In genomic region chr19:18917593-18917992, GRCh38 we compare ENCODE assay signal across 9 cellular contexts. TPM values are rescaled to one million over a fixed set of nuclear protein-coding genes. Genes with fewer than 3 reads are reported as not detected.
DNase-seq lines count a peak whose midpoint lies in the region; ATAC-seq, FAIRE-seq and TF ChIP-seq lines count a peak whose summit lies in the region.
"Not testable (repeated sequence)": the region's sequence is repeated elsewhere in the genome, so short reads cannot be mapped to it uniquely, and the experiment has no call there.
"Had no signal": no experiment of that assay in that cellular context is flagged by ENCODE, and none has a peak within 500 bp of the region (broad histone marks: within the 10 kb centered on the region; RNA-seq: fewer than 3 reads in every experiment).

No MANE protein-coding gene starts in this region.

- H4K20me1 ChIP-seq in SK-N-SH (ENCODE audit: insufficient read depth) = peaks cover 54% of the 10 kb centered on the region
- not testable (repeated sequence) for H4K20me1 ChIP-seq in GM12878 (ENCODE audit: control insufficient read depth, insufficient read depth)

- not testable (repeated sequence) for H3K4me3 ChIP-seq in CD4-positive, CD25-positive, alpha-beta regulatory T cell (ENCODE audit: low read depth, low read length)
- H3K4me3 ChIP-seq in HL-60 (replicated peaks; ENCODE audit: insufficient read depth, low read length) (peak overlapping the region; percentile 56), SK-N-SH (ENCODE audit: low read depth in 2 of 2, low read length in 1 of 2) (peak overlapping the region in 1 of 2 experiments; percentile 79; a peak in 1 of 4 replicates), GM12878 (peak overlapping the region; percentile 53; the same call in 1 of the 2 replicates), foreskin fibroblast (ENCODE audit: low read depth in 1 of 2, low read length in 2 of 2) (peak overlapping the region; percentile 79 to 89), suprapubic skin (peak overlapping the region; percentile 96)

- DNase-seq in CD4-positive, CD25-positive, alpha-beta regulatory T cell; HL-60 (ENCODE audit: low read depth in 1 of 2, low spot score in 1 of 2); SK-N-SH; activated T-cell treated with anti-CD3 and anti-CD28 coated beads, Interleukin-2, amount 50 U/mL, for 24 hours; GM12878 (ENCODE audit: low read depth, low spot score); foreskin fibroblast; suprapubic skin (ENCODE audit: low spot score in 2 of 2): not testable (repeated sequence)

- H3K4me3 Mint-ChIP-seq in CD4-positive, CD25-positive, alpha-beta regulatory T cell = peak overlapping the region; percentile 51 to 90 (median 76)
- peak overlapping the region; percentile 94 for H3K4me3 Mint-ChIP-seq in activated T-cell treated with anti-CD3 and anti-CD28 coated beads, Interleukin-2, amount 50 U/mL, for 24 hours
- peak overlapping the region; percentile 79 to 85 (median 83) for H3K4me3 Mint-ChIP-seq in nephron

- peaks cover 0 to 66% (median 16%) of the 10 kb centered on the region in 4 donors for H3K4me1 Mint-ChIP-seq in CD4-positive, CD25-positive, alpha-beta regulatory T cell
- H3K4me1 Mint-ChIP-seq in activated T-cell treated with anti-CD3 and anti-CD28 coated beads, Interleukin-2, amount 50 U/mL, for 24 hours (ENCODE audit: low read depth) = peaks cover 50% of the 10 kb centered on the region
- H3K4me1 Mint-ChIP-seq in nephron = peaks cover 12% of the 10 kb centered on the region

- not testable (repeated sequence) for H3K9me2 ChIP-seq in SK-N-SH

- not testable (repeated sequence) for TF ChIP-seq CTCF in HL-60 (IDR thresholded peaks at IDR 0.05; ENCODE audit: insufficient read depth, low read length); SK-N-SH (IDR thresholded peaks at IDR 0.05); GM12878 (IDR thresholded peaks at IDR 0.05 in 2 of 3, conservative IDR thresholded peaks at IDR 0.05 in 1 of 3; ENCODE audit: control insufficient read depth in 2 of 3, extremely low read depth in 1 of 3, insufficient read depth in 1 of 3, low read depth in 3 of 3, low read length in 3 of 3); foreskin fibroblast (IDR thresholded peaks at IDR 0.05; ENCODE audit: low read depth, low read length); nephron (IDR thresholded peaks at IDR 0.05; ENCODE audit: unreplicated experiment in 3 of 3); suprapubic skin (IDR thresholded peaks at IDR 0.05)

- not testable (repeated sequence) for H3K27me3 ChIP-seq in CD4-positive, CD25-positive, alpha-beta regulatory T cell (ENCODE audit: control insufficient read depth, insufficient read depth, low read length); HL-60 (ENCODE audit: insufficient read depth, poor library complexity, severe bottlenecking); SK-N-SH (ENCODE audit: insufficient read depth); GM12878 (replicated peaks in 1 of 2; ENCODE audit: control insufficient read depth in 2 of 2, insufficient read depth in 2 of 2, low read length in 1 of 2); suprapubic skin

- not testable (repeated sequence) for H3K27ac ChIP-seq in CD4-positive, CD25-positive, alpha-beta regulatory T cell (ENCODE audit: insufficient read depth, low read length, poor library complexity, severe bottlenecking); GM12878 (ENCODE audit: control insufficient read depth, insufficient read depth); suprapubic skin
- peak overlapping the region; percentile 14; the same call in 1 of the 2 replicates for H3K27ac ChIP-seq in HL-60 (replicated peaks)
- peak overlapping the region in 1 of 2 experiments; percentile 92; a peak in 1 of 4 replicates for H3K27ac ChIP-seq in SK-N-SH (ENCODE audit: low read depth in 2 of 2, low read length in 1 of 2)

- POLR2A ChIA-PET in SK-N-SH (lab: Yijun Ruan, JAX) = interaction anchor here (2.7 kb wide), 1 partner anchor 328 kb away, joined by 9 read pairs; the partner anchor contains the start of gene REX1BD
- POLR2A ChIA-PET in GM12878 (lab: Charles Lee) = not testable (repeated sequence)

- intact Hi-C loops in GM12878 (cut with micrococcal nuclease; ENCODE audit: unreplicated experiment) = not testable (repeated sequence)

- not testable (repeated sequence) for TF ChIP-seq POLR2A in GM12878 (IDR thresholded peaks at IDR 0.05; ENCODE audit: low read depth, low read length); suprapubic skin (IDR thresholded peaks at IDR 0.05)

- H3K4me1 ChIP-seq in CD4-positive, CD25-positive, alpha-beta regulatory T cell (ENCODE audit: control insufficient read depth, insufficient read depth, low read length, poor library complexity, severe bottlenecking) = peaks cover 34% of the 10 kb centered on the region
- H3K4me1 ChIP-seq in SK-N-SH (ENCODE audit: control insufficient read depth in 1 of 2, insufficient read depth in 2 of 2, low read depth in 1 of 2, low read length in 1 of 2) (peaks cover 5 to 12% of the 10 kb centered on the region in 2 experiments; a peak in 2 of 4 replicates), suprapubic skin (peaks cover 32% of the 10 kb centered on the region)
- H3K4me1 ChIP-seq in GM12878 (ENCODE audit: control insufficient read depth, insufficient read depth, low read length) = not testable (repeated sequence)

- H3K9ac ChIP-seq in SK-N-SH = peak overlapping the region; percentile 97; the same call in 1 of the 2 replicates
- H3K9ac ChIP-seq in GM12878 (ENCODE audit: control insufficient read depth, insufficient read depth, low read length) = not testable (repeated sequence)

- H2AFZ ChIP-seq in SK-N-SH (ENCODE audit: low read depth); GM12878 (ENCODE audit: control insufficient read depth, low read depth, low read length): not testable (repeated sequence)

- H3K9me3 ChIP-seq in CD4-positive, CD25-positive, alpha-beta regulatory T cell (ENCODE audit: control insufficient read depth in 2 of 2, low read length in 2 of 2); SK-N-SH; GM12878 (replicated peaks; ENCODE audit: control insufficient read depth, insufficient read depth, low read length); suprapubic skin: not testable (repeated sequence)

- CTCF ChIA-PET in SK-N-SH (lab: Yijun Ruan, JAX) = interaction anchor here (1.3 to 7.2 kb wide), 4 partner anchors 10 to 467 kb away, joined by 4 to 76 read pairs (median 6); partner anchors contain the start of gene CERS1
- CTCF ChIA-PET in GM12878 (lab: Yijun Ruan, JAX) = interaction anchor here (0.7 kb wide), 1 partner anchor 149 kb away, joined by 3 read pairs; no protein-coding TSS in a partner anchor

- ATAC-seq in CD4-positive, CD25-positive, alpha-beta regulatory T cell (ENCODE audit: low read depth in 2 of 2); GM12878: not testable (repeated sequence)

- H3K27ac Mint-ChIP-seq in CD4-positive, CD25-positive, alpha-beta regulatory T cell = peak overlapping the region in 2 of 3 donors; percentile 49 to 65
- H3K27ac Mint-ChIP-seq in activated T-cell treated with anti-CD3 and anti-CD28 coated beads, Interleukin-2, amount 50 U/mL, for 24 hours = peak overlapping the region; percentile 69
- peak overlapping the region in 1 of 3 experiments; percentile 16 for H3K27ac Mint-ChIP-seq in nephron

- not testable (repeated sequence) for H3K9me3 Mint-ChIP-seq in CD4-positive, CD25-positive, alpha-beta regulatory T cell; activated T-cell treated with anti-CD3 and anti-CD28 coated beads, Interleukin-2, amount 50 U/mL, for 24 hours; nephron

- not testable (repeated sequence) for BruUV-seq in GM12878 (replicated peaks; lab: Mats Ljungman, UMichigan)

- WGBS in SK-N-SH (ENCODE audit: low lambda C conversion rate) = 91% methylated on average over 9 of the region's 9 CpGs
- 86% methylated on average over 9 of the region's 9 CpGs for WGBS in GM12878 (ENCODE audit: insufficient coverage, insufficient replicate concordance, low lambda C conversion rate, missing lambda C conversion rate)
- 80% methylated on average over 9 of the region's 9 CpGs for WGBS in suprapubic skin

- not testable (repeated sequence) for H3K27me3 Mint-ChIP-seq in CD4-positive, CD25-positive, alpha-beta regulatory T cell; activated T-cell treated with anti-CD3 and anti-CD28 coated beads, Interleukin-2, amount 50 U/mL, for 24 hours; nephron (ENCODE audit: low read depth)

- H3F3A ChIP-seq in SK-N-SH (replicated peaks; ENCODE audit: insufficient read depth) = not testable (repeated sequence)

- H3K4me2 ChIP-seq in SK-N-SH = peak overlapping the region; percentile 89
- peak overlapping the region; percentile 59 for H3K4me2 ChIP-seq in GM12878 (ENCODE audit: control insufficient read depth, insufficient read depth)

- FAIRE-seq in GM12878 (lab: Jason Lieb, UNC) = not testable (repeated sequence)

- TF ChIP-seq RAD21 in SK-N-SH (IDR thresholded peaks at IDR 0.05; ENCODE audit: low read length); GM12878 (IDR thresholded peaks at IDR 0.05; ENCODE audit: insufficient read depth, low read depth, low read length): not testable (repeated sequence)

- in situ Hi-C loops in GM12878 (cut with MboI) = not testable (repeated sequence)

- RAD21 ChIA-PET in GM12878 (lab: Charles Lee; ENCODE audit: unreplicated experiment) = not testable (repeated sequence)

- H3K79me2 ChIP-seq in SK-N-SH (ENCODE audit: insufficient read depth) (peaks cover 88% of the 10 kb centered on the region), GM12878 (ENCODE audit: control insufficient read depth, insufficient read depth, low read length) (peaks cover 53% of the 10 kb centered on the region)

- TF ChIP-seq EP300 in SK-N-SH (IDR thresholded peaks at IDR 0.05; ENCODE audit: borderline replicate concordance in 1 of 2, low read depth in 1 of 2, low read length in 1 of 2); GM12878 (IDR thresholded peaks at IDR 0.05; ENCODE audit: borderline replicate concordance in 1 of 2, control insufficient read depth in 1 of 2, low read depth in 2 of 2, low read length in 2 of 2); suprapubic skin (IDR thresholded peaks at IDR 0.05): not testable (repeated sequence)

- H3K36me3 Mint-ChIP-seq in CD4-positive, CD25-positive, alpha-beta regulatory T cell = peaks cover 17% of the 10 kb centered on the region
- H3K36me3 Mint-ChIP-seq in activated T-cell treated with anti-CD3 and anti-CD28 coated beads, Interleukin-2, amount 50 U/mL, for 24 hours (ENCODE audit: low read depth) = peaks cover 86% of the 10 kb centered on the region
- peaks cover 22% of the 10 kb centered on the region for H3K36me3 Mint-ChIP-seq in nephron (ENCODE audit: low read depth)

- H3K36me3 ChIP-seq in CD4-positive, CD25-positive, alpha-beta regulatory T cell (ENCODE audit: control insufficient read depth, insufficient read depth, low read length) = peaks cover 17% of the 10 kb centered on the region
- H3K36me3 ChIP-seq in SK-N-SH (replicated peaks in 1 of 2; ENCODE audit: control insufficient read depth in 1 of 2, insufficient read depth in 2 of 2, low read length in 1 of 2) (peaks cover 28% of the 10 kb centered on the region in 2 experiments), suprapubic skin (peaks cover 46% of the 10 kb centered on the region)
- not testable (repeated sequence) for H3K36me3 ChIP-seq in GM12878 (ENCODE audit: control insufficient read depth in 2 of 2, insufficient read depth in 2 of 2, low read length in 1 of 2)

- SMC1A ChIA-PET in GM12878 (lab: Charles Lee; ENCODE audit: uncharacterized antibody, unreplicated experiment) = not testable (repeated sequence)

RNA-seq across cellular contexts. Expression of gene COPE, which starts 1.6 kb away (rescaled TPM):
- 165 TPM for total RNA-seq in CD4-positive, CD25-positive, alpha-beta regulatory T cell
- 100 to 1,000 TPM; 218 to 314 (median 273) TPM for polyA plus RNA-seq in CD4-positive, CD25-positive, alpha-beta regulatory T cell
- 412 and 450 TPM in 2 replicates for polyA plus RNA-seq in SK-N-SH (2012; rRNA removed)
- 182 and 282 TPM in 2 replicates for polyA plus RNA-seq in SK-N-SH (2012; cell fraction: cytosol; rRNA removed)
- 272 and 273 TPM in 2 replicates for polyA plus RNA-seq in SK-N-SH (2012; cell fraction: nucleus; rRNA removed)
- 79.3 and 88.6 TPM in 2 replicates for total RNA-seq in GM12878 (2013; cell fraction: nucleolus; rRNA removed)
- total RNA-seq in GM12878 (2014; rRNA removed) = 281 and 305 TPM in 2 replicates
- 101 and 113 TPM in 2 replicates for total RNA-seq in GM12878 (2014; rRNA removed; fragmentation: Illumina TruSeq; extraction: Trizol)
- 277 and 296 TPM in 2 replicates for total RNA-seq in GM12878 (2021)
- 86.9 TPM for polyA plus RNA-seq in GM12878 (2011; ENCODE audit: low read depth)
- polyA plus RNA-seq in GM12878 (2011; rRNA removed) = 71.8 and 167 TPM in 2 replicates
- polyA plus RNA-seq in GM12878 (2011; cell fraction: cytosol; rRNA removed) = 242 and 419 TPM in 2 replicates
- 239 and 284 TPM in 2 replicates for polyA plus RNA-seq in GM12878 (2011; cell fraction: nucleus; rRNA removed)
- 218 and 226 TPM in 2 replicates for polyA plus RNA-seq in GM12878 (2012)
- 4.3 and 47.5 TPM in 2 replicates for polyA plus RNA-seq in GM12878 (2014; fragmentation: Illumina TruSeq; extraction: Trizol)
- 10 to 100 TPM in 1 of 2 experiments, 1 to 10 TPM in 1; 3.5 to 17.8 TPM for polyA plus RNA-seq in GM12878 (2014; fragmentation: Nextera tagmentation; extraction: Ambion mirVana)
- polyA plus RNA-seq in GM12878 (2014; rRNA removed) = 278 and 310 TPM in 2 replicates
- polyA plus RNA-seq in GM12878 (2016; fragmentation: Nextera tagmentation; extraction: Ambion mirVana) = 100 to 1,000 TPM; 387 to 464 TPM
- polyA minus RNA-seq in GM12878 (2011; rRNA and poly(A)+ RNA removed) = 98.5 and 199 TPM in 2 replicates
- 70.8 and 74.1 TPM in 2 replicates for polyA minus RNA-seq in GM12878 (2011; cell fraction: cytosol; rRNA and poly(A)+ RNA removed)
- 41.2 and 72.7 TPM in 2 replicates for polyA minus RNA-seq in GM12878 (2011; cell fraction: nucleus; rRNA and poly(A)+ RNA removed)
- 100 to 1,000 TPM; 112 to 223 (median 208) TPM for total RNA-seq in suprapubic skin

RNA-seq across cellular contexts. Expression of gene DDX49, which starts 1.9 kb away (rescaled TPM):
- total RNA-seq in CD4-positive, CD25-positive, alpha-beta regulatory T cell = 48.0 TPM
- 10 to 100 TPM; 21.6 to 30.9 (median 26.4) TPM for polyA plus RNA-seq in CD4-positive, CD25-positive, alpha-beta regulatory T cell
- polyA plus RNA-seq in SK-N-SH (2012; rRNA removed) (81.7 and 86.8 TPM in 2 replicates), GM12878 (2011; rRNA removed) (20.0 and 36.9 TPM in 2 replicates), GM12878 (2014; fragmentation: Illumina TruSeq; extraction: Trizol) (7.1 and 25.6 TPM in 2 replicates), GM12878 (2014; fragmentation: Nextera tagmentation; extraction: Ambion mirVana) (1 to 10 TPM in 1 of 2 experiments, under 1 TPM in 1; 0.58 to 5.5 TPM), GM12878 (2014; rRNA removed) (56.4 and 68.9 TPM in 2 replicates), GM12878 (2016; fragmentation: Nextera tagmentation; extraction: Ambion mirVana) (100 to 1,000 TPM in 1 of 2 experiments, 10 to 100 TPM in 1; 86.1 to 102 TPM)
- 47.6 and 65.1 TPM in 2 replicates for polyA plus RNA-seq in SK-N-SH (2012; cell fraction: cytosol; rRNA removed)
- 104 and 112 TPM in 2 replicates for polyA plus RNA-seq in SK-N-SH (2012; cell fraction: nucleus; rRNA removed)
- 22.8 and 25.3 TPM in 2 replicates for total RNA-seq in GM12878 (2013; cell fraction: nucleolus; rRNA removed)
- total RNA-seq in GM12878 (2014; rRNA removed) (78.2 and 85.3 TPM in 2 replicates), GM12878 (2014; rRNA removed; fragmentation: Illumina TruSeq; extraction: Trizol) (39.0 and 39.8 TPM in 2 replicates), GM12878 (2021) (65.6 and 76.5 TPM in 2 replicates), suprapubic skin (10 to 100 TPM; 43.4 to 75.6 (median 58.4) TPM)
- 20.4 TPM for polyA plus RNA-seq in GM12878 (2011; ENCODE audit: low read depth)
- polyA plus RNA-seq in GM12878 (2011; cell fraction: cytosol; rRNA removed) = 50.9 and 78.3 TPM in 2 replicates
- 60.3 and 73.4 TPM in 2 replicates for polyA plus RNA-seq in GM12878 (2011; cell fraction: nucleus; rRNA removed)
- polyA plus RNA-seq in GM12878 (2012) = 36.5 and 39.7 TPM in 2 replicates
- 39.8 and 56.9 TPM in 2 replicates for polyA minus RNA-seq in GM12878 (2011; rRNA and poly(A)+ RNA removed)
- polyA minus RNA-seq in GM12878 (2011; cell fraction: cytosol; rRNA and poly(A)+ RNA removed) = 18.1 and 33.5 TPM in 2 replicates
- polyA minus RNA-seq in GM12878 (2011; cell fraction: nucleus; rRNA and poly(A)+ RNA removed) = 26.1 and 32.3 TPM in 2 replicates

RNA-seq across cellular contexts. Expression of gene CERS1, which starts 21.6 kb away (rescaled TPM):
- total RNA-seq in CD4-positive, CD25-positive, alpha-beta regulatory T cell = not detected
- polyA plus RNA-seq in CD4-positive, CD25-positive, alpha-beta regulatory T cell = not detected
- 5.4 and 7.3 TPM in 2 replicates for polyA plus RNA-seq in SK-N-SH (2012; rRNA removed)
- 3.7 and 5.1 TPM in 2 replicates for polyA plus RNA-seq in SK-N-SH (2012; cell fraction: cytosol; rRNA removed)
- polyA plus RNA-seq in SK-N-SH (2012; cell fraction: nucleus; rRNA removed) = 6.2 and 6.4 TPM in 2 replicates
- not detected in 2 replicates for total RNA-seq in GM12878 (2013; cell fraction: nucleolus; rRNA removed)
- total RNA-seq in GM12878 (2014; rRNA removed) = not detected in 2 replicates
- not detected in 2 replicates for total RNA-seq in GM12878 (2014; rRNA removed; fragmentation: Illumina TruSeq; extraction: Trizol)
- not detected in 2 replicates for total RNA-seq in GM12878 (2021)
- polyA plus RNA-seq in GM12878 (2011; ENCODE audit: low read depth) = not detected
- polyA plus RNA-seq in GM12878 (2011; rRNA removed) = not detected in 2 replicates
- not detected in 2 replicates for polyA plus RNA-seq in GM12878 (2011; cell fraction: cytosol; rRNA removed)
- polyA plus RNA-seq in GM12878 (2011; cell fraction: nucleus; rRNA removed) = not detected in 2 replicates
- 0.08 TPM in 1 of 2 replicates, not detected in the other for polyA plus RNA-seq in GM12878 (2012)
- polyA plus RNA-seq in GM12878 (2014; fragmentation: Illumina TruSeq; extraction: Trizol) = not detected in 2 replicates
- polyA plus RNA-seq in GM12878 (2014; fragmentation: Nextera tagmentation; extraction: Ambion mirVana) = not detected
- 0.16 TPM in 1 of 2 replicates, not detected in the other for polyA plus RNA-seq in GM12878 (2014; rRNA removed)
- polyA plus RNA-seq in GM12878 (2016; fragmentation: Nextera tagmentation; extraction: Ambion mirVana) = under 1 TPM in 1 of 2 experiments, not detected in 1; 0.19 TPM
- polyA minus RNA-seq in GM12878 (2011; rRNA and poly(A)+ RNA removed) = not detected in 2 replicates
- polyA minus RNA-seq in GM12878 (2011; cell fraction: cytosol; rRNA and poly(A)+ RNA removed) = not detected in 2 replicates
- polyA minus RNA-seq in GM12878 (2011; cell fraction: nucleus; rRNA and poly(A)+ RNA removed) = not detected in 2 replicates
- under 1 TPM in 1 of 4 donors, not detected in 3; 0.68 TPM for total RNA-seq in suprapubic skin
- total RNA-seq: right lobe of liver had no signal

RNA-seq across cellular contexts. Expression of gene HOMER3, which starts 23.4 kb away (rescaled TPM):
- 3.6 TPM for total RNA-seq in CD4-positive, CD25-positive, alpha-beta regulatory T cell
- 1 to 10 TPM; 2.8 to 3.9 (median 3.3) TPM for polyA plus RNA-seq in CD4-positive, CD25-positive, alpha-beta regulatory T cell
- polyA plus RNA-seq in SK-N-SH (2012; rRNA removed) (81.0 and 83.0 TPM in 2 replicates), GM12878 (2011; rRNA removed) (6.3 and 10.6 TPM in 2 replicates), GM12878 (2014; fragmentation: Illumina TruSeq; extraction: Trizol) (0.24 and 0.38 TPM in 2 replicates), GM12878 (2014; fragmentation: Nextera tagmentation; extraction: Ambion mirVana) (not detected), GM12878 (2014; rRNA removed) (0.70 and 0.73 TPM in 2 replicates), GM12878 (2016; fragmentation: Nextera tagmentation; extraction: Ambion mirVana) (under 1 TPM; 0.35 to 0.36 TPM)
- 47.0 and 68.7 TPM in 2 replicates for polyA plus RNA-seq in SK-N-SH (2012; cell fraction: cytosol; rRNA removed)
- polyA plus RNA-seq in SK-N-SH (2012; cell fraction: nucleus; rRNA removed) = 122 and 185 TPM in 2 replicates
- total RNA-seq in GM12878 (2013; cell fraction: nucleolus; rRNA removed) = 6.0 and 8.7 TPM in 2 replicates
- total RNA-seq in GM12878 (2014; rRNA removed) (0.05 and 0.85 TPM in 2 replicates), GM12878 (2014; rRNA removed; fragmentation: Illumina TruSeq; extraction: Trizol) (0.18 TPM in 1 of 2 replicates, not detected in the other), GM12878 (2021) (0.19 and 0.64 TPM in 2 replicates), suprapubic skin (10 to 100 TPM; 22.9 to 32.9 (median 27.7) TPM)
- not detected for polyA plus RNA-seq in GM12878 (2011; ENCODE audit: low read depth)
- 9.0 and 12.3 TPM in 2 replicates for polyA plus RNA-seq in GM12878 (2011; cell fraction: cytosol; rRNA removed)
- polyA plus RNA-seq in GM12878 (2011; cell fraction: nucleus; rRNA removed) = 21.3 and 22.0 TPM in 2 replicates
- polyA plus RNA-seq in GM12878 (2012) = 0.74 and 0.84 TPM in 2 replicates
- 4.8 and 7.7 TPM in 2 replicates for polyA minus RNA-seq in GM12878 (2011; rRNA and poly(A)+ RNA removed)
- 3.0 and 4.7 TPM in 2 replicates for polyA minus RNA-seq in GM12878 (2011; cell fraction: cytosol; rRNA and poly(A)+ RNA removed)
- 5.7 and 6.6 TPM in 2 replicates for polyA minus RNA-seq in GM12878 (2011; cell fraction: nucleus; rRNA and poly(A)+ RNA removed)
